31 cellular contexts compared by ENCODE assay signal in the genomic region with DNA sequence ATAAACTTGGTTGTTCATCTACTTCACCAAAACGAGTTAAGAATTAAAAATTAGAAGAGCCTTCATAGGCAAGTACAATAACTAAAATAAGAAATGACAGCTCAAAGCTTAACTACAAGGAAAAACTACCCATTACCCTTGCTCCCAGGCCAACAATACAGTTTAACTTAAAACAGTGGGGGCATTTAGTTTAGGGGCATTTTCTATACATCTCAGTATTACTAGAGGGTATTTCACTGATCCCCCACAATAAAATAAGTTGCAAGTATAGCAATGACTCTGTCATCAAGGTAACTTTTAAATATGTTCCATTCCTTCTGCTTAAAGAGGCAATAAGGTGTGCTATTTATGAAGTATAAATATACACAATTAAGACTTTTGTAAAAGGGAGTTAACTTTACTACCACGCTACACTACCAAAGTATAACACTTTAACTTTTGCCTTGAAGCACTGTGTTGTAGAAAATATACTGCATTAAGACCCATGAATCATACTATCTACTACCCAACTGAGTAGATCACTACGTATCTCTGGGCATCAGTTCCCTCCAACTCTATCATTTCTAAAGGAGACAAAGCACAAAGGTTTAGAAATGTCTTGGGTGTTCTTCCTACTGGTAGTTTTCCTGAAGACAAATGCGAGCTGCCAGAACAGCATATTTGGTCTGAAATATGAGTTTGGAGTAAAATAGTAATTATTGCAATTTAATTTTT. TPM values are rescaled to one million over a fixed set of nuclear protein-coding genes. Genes with fewer than 3 reads are reported as not detected.
"Had no signal": no experiment of that assay in that cellular context is flagged by ENCODE, and none has a peak within 500 bp of the region (broad histone marks: within the 10 kb centered on the region; RNA-seq: fewer than 3 reads in every experiment).

No MANE protein-coding gene starts in this region.

- H3K27ac ChIP-seq: gastrocnemius medialis, left lung, lower lobe of right lung, right lobe of liver, stomach, thyroid gland, upper lobe of left lung, vagina, WERI-Rb-1 had no signal

- H3K27me3 Mint-ChIP-seq: activated naive CD8-positive, alpha-beta T cell; central memory CD8-positive, alpha-beta T cell; natural killer cell treated with Interleukin-12 subunit alpha and Interleukin-12 subunit beta and Interleukin-15 and Interleukin-18, amount 100 ng/mL, for 72 hours had no signal

- ATAC-seq: activated CD4-positive, CD25-positive, alpha-beta regulatory T cell treated with anti-CD3 and anti-CD28 coated beads, Interleukin-2, amount 50 U/mL, for 24 hours; gastrocnemius medialis; left lung; lower lobe of right lung; natural killer cell treated with Interleukin-12 subunit alpha and Interleukin-12 subunit beta and Interleukin-15 and Interleukin-18, amount 100 ng/mL, for 72 hours; right lobe of liver had no signal

- H3K9me3 ChIP-seq: gastrocnemius medialis, left lung, lower lobe of right lung, right lobe of liver, stomach, thyroid gland, upper lobe of left lung, vagina had no signal

- FAIRE-seq: bronchial epithelial cell, colon, islet of Langerhans, TTC549 had no signal

- DNase-seq: activated CD4-positive, alpha-beta T cell treated with anti-CD3 and anti-CD28 coated beads for 48 hours; activated CD4-positive, alpha-beta T cell treated with anti-CD3 and anti-CD28 coated beads, Interleukin-2, amount 50 U/mL, for 48 hours; activated CD8-positive, alpha-beta memory T cell treated with anti-CD3 and anti-CD28 coated beads, Interleukin-2, amount 50 U/mL, for 48 hours; activated effector memory CD4-positive, alpha-beta T cell treated with Interleukin-2 at 50 U/mL for 16 hours; activated naive CD4-positive, alpha-beta T cell treated with Interleukin-2 at 50 U/mL for 16 hours; anterior cingulate cortex; dermis blood vessel endothelial cell; effector CD4-positive, alpha-beta T cell; erythroblast; gastrocnemius medialis; glutamatergic neuron; left lung; lower lobe of right lung; mesendoderm; posterior cingulate gyrus; right lobe of liver; stimulated activated CD4-positive, alpha-beta T cell treated with anti-CD3 and anti-CD28 coated beads, Interleukin-2, amount 100 ng/mL, for 48 hours; stomach; thyroid gland; upper lobe of left lung; WERI-Rb-1 had no signal

- H3K27ac Mint-ChIP-seq: activated naive CD8-positive, alpha-beta T cell; natural killer cell treated with Interleukin-12 subunit alpha and Interleukin-12 subunit beta and Interleukin-15 and Interleukin-18, amount 100 ng/mL, for 72 hours had no signal

- H3K27me3 ChIP-seq: gastrocnemius medialis, left lung, right lobe of liver, stomach, thyroid gland, upper lobe of left lung, vagina had no signal

- H3K4me3 Mint-ChIP-seq: activated naive CD8-positive, alpha-beta T cell; central memory CD8-positive, alpha-beta T cell; natural killer cell treated with Interleukin-12 subunit alpha and Interleukin-12 subunit beta and Interleukin-15 and Interleukin-18, amount 100 ng/mL, for 72 hours had no signal

- H3K4me3 ChIP-seq: gastrocnemius medialis, left lung, lower lobe of right lung, right lobe of liver, stomach, thyroid gland, upper lobe of left lung, vagina had no signal

- H3K4me1 ChIP-seq: left lung, lower lobe of right lung, right lobe of liver, stomach, thyroid gland, vagina had no signal

- H3K36me3 ChIP-seq: lower lobe of right lung, thyroid gland, vagina, WERI-Rb-1 had no signal

- H3K9me3 Mint-ChIP-seq: central memory CD8-positive, alpha-beta T cell; natural killer cell treated with Interleukin-12 subunit alpha and Interleukin-12 subunit beta and Interleukin-15 and Interleukin-18, amount 100 ng/mL, for 72 hours had no signal

RNA-seq across cellular contexts. Expression of a gene that starts 58.6 kb away (rescaled TPM):
- total RNA-seq: bronchial epithelial cell; mononuclear cell; natural killer cell treated with Interleukin-12 subunit alpha and Interleukin-12 subunit beta and Interleukin-15 and Interleukin-18, amount 100 ng/mL, for 72 hours had no signal
